8 cellular contexts compared by ENCODE assay signal in the genomic region with DNA sequence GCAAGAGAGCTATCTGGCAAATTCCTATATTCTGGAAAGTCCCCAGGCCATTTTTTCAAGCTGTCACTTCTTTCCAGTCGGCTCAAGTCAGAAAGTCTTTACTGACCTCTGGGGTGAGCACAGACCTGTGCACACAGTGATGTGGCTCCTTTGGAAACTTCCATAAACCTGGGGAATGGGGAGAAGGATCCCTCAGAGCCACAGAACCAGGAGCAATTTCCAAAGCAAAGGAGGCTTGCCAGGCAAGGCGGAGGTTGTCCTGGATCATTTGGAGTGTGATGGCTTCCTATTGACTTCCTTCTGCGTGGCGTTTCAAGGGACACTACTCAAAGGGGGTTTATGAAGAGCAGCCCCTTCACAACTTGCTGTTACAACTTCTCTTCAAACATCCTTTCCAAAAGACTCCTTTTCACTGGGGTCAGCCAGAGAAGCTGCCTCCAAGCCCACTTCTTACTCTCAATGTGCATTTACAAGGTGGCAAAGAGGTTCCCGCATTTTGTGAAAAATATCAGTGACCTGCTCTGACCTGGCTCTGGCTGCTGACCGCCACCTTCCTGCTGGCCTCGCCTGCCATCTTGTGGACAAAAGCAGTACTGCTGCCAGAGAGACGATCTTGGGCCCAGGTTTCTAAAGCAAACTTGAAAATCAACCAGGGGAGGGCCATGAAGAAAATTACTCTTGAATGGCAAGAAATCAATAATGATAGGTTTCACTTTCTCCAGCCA. TPM values are rescaled to one million over a fixed set of nuclear protein-coding genes. Genes with fewer than 3 reads are reported as not detected.
DNase-seq lines count a peak whose midpoint lies in the region; ATAC-seq and TF ChIP-seq lines count a peak whose summit lies in the region.

No MANE protein-coding gene starts in this region.

- H3K27me3 Mint-ChIP-seq in endothelial cell (ENCODE audit: unreplicated experiment), result peaks cover 4% of the 10 kb centered on the region

- H3K36me3 Mint-ChIP-seq in endothelial cell (ENCODE audit: low read depth, unreplicated experiment), result no peaks in the 10 kb centered on the region

- H3K4me3 Mint-ChIP-seq in endothelial cell (ENCODE audit: unreplicated experiment), result no peak overlapping the region

- H3K9me3 Mint-ChIP-seq in endothelial cell (ENCODE audit: unreplicated experiment), result no peaks in the 10 kb centered on the region

- no peak overlapping the region for H3K27ac Mint-ChIP-seq in endothelial cell (ENCODE audit: unreplicated experiment)

- POLR2A ChIA-PET in GM10248 (lab: Yijun Ruan, JAX), result no interaction called here

- CTCF ChIA-PET in GM10248 (lab: Yijun Ruan, JAX), result interaction anchor here (0.6 to 5.0 kb wide), 17 partner anchors 9 to 817 kb away, joined by 3 to 29 read pairs (median 5); no protein-coding TSS in a partner anchor

- peak; percentile 97 for TF ChIP-seq CTCF in GM10248 (IDR thresholded peaks at IDR 0.05; ENCODE audit: control extremely low read depth, extremely low read depth, low read depth, missing control alignments)
- peak; percentile 98 for TF ChIP-seq CTCF in endothelial cell (IDR thresholded peaks at IDR 0.05; ENCODE audit: unreplicated experiment)

- ATAC-seq in HG02943 (IDR thresholded peaks at IDR 0.05; ENCODE audit: low read depth, unreplicated experiment), result peak; percentile 64

- DNase-seq in GM10248 (ENCODE audit: extremely low spot score), result peak; percentile 71
- peak; percentile 15 for DNase-seq in NCI-H82 treated with DMSO at 0.1 percent for 48 hours (lab: John Stamatoyannopoulos, UW; ENCODE audit: unreplicated experiment)
- DNase-seq in activated CD8-positive, alpha-beta memory T cell treated with anti-CD3 and anti-CD28 coated beads for 4 hours (ENCODE audit: low read depth in 2 of 2), result peak; percentile 23 to 47
- DNase-seq in endothelial cell (ENCODE audit: low spot score), result peak; percentile 92
- DNase-seq in middle frontal gyrus (ENCODE audit: extremely low spot score, low spot score), result peak; percentile 41
- peak; percentile 38 to 63 for DNase-seq in stimulated activated CD8-positive, alpha-beta memory T cell treated with anti-CD3 and anti-CD28 coated beads, Interleukin-4, amount 100 ng/mL, for 4 hours (ENCODE audit: low read depth in 2 of 2, low spot score in 1 of 2)
- no peak for DNase-seq in mesenteric fat pad (ENCODE audit: low spot score)

- peaks cover 12% of the 10 kb centered on the region for H3K4me1 Mint-ChIP-seq in endothelial cell (ENCODE audit: unreplicated experiment)

RNA-seq across cellular contexts. Expression of a gene that starts 18.2 kb away (rescaled TPM):
- total RNA-seq in endothelial cell (ENCODE audit: unreplicated experiment), result not detected
- total RNA-seq in mesenteric fat pad, result not detected
